ENCODE assay signal across 17 cellular contexts in the genomic region with DNA sequence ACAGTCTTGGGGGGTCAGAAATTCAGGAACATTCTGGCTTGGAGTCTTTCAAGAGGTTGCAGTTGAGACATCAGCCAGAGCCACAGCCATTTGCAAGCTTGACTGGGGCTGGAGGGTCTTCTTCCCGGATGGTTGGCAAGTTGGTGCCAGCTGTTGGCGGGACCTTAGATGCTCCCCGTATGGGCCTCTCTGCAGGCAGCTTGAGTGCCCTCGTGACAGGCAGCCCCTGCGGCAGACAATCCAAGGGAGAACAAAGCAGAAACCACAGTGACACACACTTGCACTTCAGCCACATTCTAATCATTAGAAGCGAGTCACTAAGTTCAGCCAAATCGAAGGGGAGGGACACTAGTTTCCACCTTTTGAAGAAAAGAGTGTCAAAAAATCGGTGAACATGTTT. TPM values are rescaled to one million over a fixed set of nuclear protein-coding genes. Genes with fewer than 3 reads are reported as not detected.
DNase-seq lines count a peak whose midpoint lies in the region; ATAC-seq lines count a peak whose summit lies in the region.
"Had no signal": no experiment of that assay in that cellular context is flagged by ENCODE, and none has a peak within 500 bp of the region (broad histone marks: within the 10 kb centered on the region; RNA-seq: fewer than 3 reads in every experiment).

No MANE protein-coding gene starts in this region.

- no peaks in the 10 kb centered on the region for H3K36me3 ChIP-seq in naive thymus-derived CD4-positive, alpha-beta T cell (ENCODE audit: control insufficient read depth in 2 of 3, insufficient read depth in 3 of 3, low read length in 3 of 3)
- H3K36me3 ChIP-seq: gastrocnemius medialis had no signal

- H3K27ac ChIP-seq in naive thymus-derived CD4-positive, alpha-beta T cell (ENCODE audit: low read depth, low read length): no peak overlapping the region
- H3K27ac ChIP-seq: gastrocnemius medialis, parathyroid adenoma, testis had no signal

- intact Hi-C loops in naive thymus-derived CD4-positive, alpha-beta T cell (cut with micrococcal nuclease): no loop called here

- no peak overlapping the region for H3K4me3 ChIP-seq in naive thymus-derived CD4-positive, alpha-beta T cell (ENCODE audit: low read length)
- H3K4me3 ChIP-seq: gastrocnemius medialis, testis had no signal

- peaks cover 5 to 21% (median 7%) of the 10 kb centered on the region in 7 donors for H3K4me1 Mint-ChIP-seq in naive thymus-derived CD4-positive, alpha-beta T cell

- ATAC-seq in naive thymus-derived CD4-positive, alpha-beta T cell: peak; percentile 37
- ATAC-seq in HG02840 (IDR thresholded peaks at IDR 0.05; ENCODE audit: low FRiP score, unreplicated experiment): no peak
- ATAC-seq: gastrocnemius medialis had no signal

- H3K27ac Mint-ChIP-seq in naive thymus-derived CD4-positive, alpha-beta T cell: no peak overlapping the region
- H3K27ac Mint-ChIP-seq: activated CD4-positive, alpha-beta T cell treated with anti-CD3 and anti-CD28 coated beads, Interleukin-2, amount 10 ng/mL, durations not matched to agents 24 days and 14 days had no signal

- POLR2A ChIA-PET in naive thymus-derived CD4-positive, alpha-beta T cell (lab: Charles Lee): interaction anchor here (1.0 kb wide), 1 partner anchor 61 kb away, joined by 5 read pairs; no protein-coding TSS in a partner anchor

- peak; percentile 27 for DNase-seq in NK-92 treated with Interleukin-12 subunit alpha and Interleukin-12 subunit beta, amount 100 ng/mL, for 24 hours (lab: John Stamatoyannopoulos, UW)
- DNase-seq in NK-92 (lab: John Stamatoyannopoulos, UW; ENCODE audit: unreplicated experiment): no peak
- DNase-seq in M059J (ENCODE audit: low read depth): peak; percentile 51
- peak; percentile 1 for DNase-seq in T1000 (lab: John Stamatoyannopoulos, UW)
- DNase-seq in naive thymus-derived CD4-positive, alpha-beta T cell: no peak
- DNase-seq in NCI-H2107 treated with DMSO at 0.1 percent for 48 hours (lab: John Stamatoyannopoulos, UW; ENCODE audit: unreplicated experiment): no peak
- DNase-seq in activated CD4-positive, alpha-beta T cell treated with anti-CD3 and anti-CD28 coated beads, Interleukin-2, amount 50 U/mL, for 1 hour: no peak
- DNase-seq: activated CD4-positive, alpha-beta T cell treated with anti-CD3 and anti-CD28 coated beads, Interleukin-2, amount 10 ng/mL, durations not matched to agents 24 days and 14 days; activated gamma-delta T cell; CD8-positive, alpha-beta memory T cell; gastrocnemius medialis; islet precursor cell; NCI-H1930; SW 1271; testis had no signal

- H3K27me3 ChIP-seq in naive thymus-derived CD4-positive, alpha-beta T cell (ENCODE audit: control insufficient read depth in 2 of 2, insufficient read depth in 2 of 2, low read length in 2 of 2): peaks cover 0 to 3% of the 10 kb centered on the region in 2 donors
- H3K27me3 ChIP-seq: testis had no signal

- H3K36me3 Mint-ChIP-seq in naive thymus-derived CD4-positive, alpha-beta T cell: no peaks in the 10 kb centered on the region
- H3K36me3 Mint-ChIP-seq: CD8-positive, alpha-beta memory T cell had no signal

- no peaks in the 10 kb centered on the region for H3K9me3 ChIP-seq in naive thymus-derived CD4-positive, alpha-beta T cell (ENCODE audit: control insufficient read depth in 2 of 3, low read length in 3 of 3)
- H3K9me3 ChIP-seq: gastrocnemius medialis, testis had no signal

- H3K27me3 Mint-ChIP-seq in naive thymus-derived CD4-positive, alpha-beta T cell: peaks cover 4 to 76% (median 10%) of the 10 kb centered on the region in 5 donors

- H3K9me3 Mint-ChIP-seq in naive thymus-derived CD4-positive, alpha-beta T cell: peaks cover 0 to 2% (median 0%) of the 10 kb centered on the region in 11 donors
- H3K9me3 Mint-ChIP-seq: activated CD4-positive, alpha-beta T cell treated with anti-CD3 and anti-CD28 coated beads, Interleukin-2, amount 10 ng/mL, durations not matched to agents 24 days and 14 days; CD8-positive, alpha-beta memory T cell had no signal

- no peak overlapping the region for H3K4me3 Mint-ChIP-seq in naive thymus-derived CD4-positive, alpha-beta T cell
- H3K4me3 Mint-ChIP-seq: activated CD4-positive, alpha-beta T cell treated with anti-CD3 and anti-CD28 coated beads, Interleukin-2, amount 10 ng/mL, durations not matched to agents 24 days and 14 days; CD8-positive, alpha-beta memory T cell had no signal

- H3K4me1 ChIP-seq in naive thymus-derived CD4-positive, alpha-beta T cell (ENCODE audit: control insufficient read depth in 2 of 2, insufficient read depth in 2 of 2, low read length in 2 of 2): no peaks in the 10 kb centered on the region
- H3K4me1 ChIP-seq: gastrocnemius medialis, parathyroid adenoma, testis had no signal

- CTCF ChIA-PET in naive thymus-derived CD4-positive, alpha-beta T cell (lab: Charles Lee): interaction anchor here (1.6 kb wide), 1 partner anchor 10 kb away, joined by 4 read pairs; no protein-coding TSS in a partner anchor

RNA-seq across cellular contexts. Expression of a gene that starts 59.4 kb away (rescaled TPM):
- total RNA-seq in M059J (2014; rRNA removed; shearing (Covaris generic)): 10.6 and 14.4 TPM in 2 replicates
- total RNA-seq in naive thymus-derived CD4-positive, alpha-beta T cell: 10 to 100 TPM; 36.6 to 57.1 (median 54.9) TPM
- 10 to 100 TPM; 46.1 to 52.7 TPM for polyA plus RNA-seq in naive thymus-derived CD4-positive, alpha-beta T cell

Comparison
In these comparisons a context has a peak if more than half of its experiments do, and no peak if none do; other contexts are left out.
1. DNase-seq: peak in NK-92 treated with Interleukin-12 subunit alpha and Interleukin-12 subunit beta, amount 100 ng/mL, for 24 hours (single experiment), M059J (single experiment) and T1000 (single experiment); none in NK-92 (single experiment), naive thymus-derived CD4-positive, alpha-beta T cell (0 of 9), NCI-H2107 treated with DMSO at 0.1 percent for 48 hours (single experiment) and activated CD4-positive, alpha-beta T cell treated with anti-CD3 and anti-CD28 coated beads, Interleukin-2, amount 50 U/mL, for 1 hour (single experiment).